18 cellular contexts compared by ENCODE assay signal in the genomic region with DNA sequence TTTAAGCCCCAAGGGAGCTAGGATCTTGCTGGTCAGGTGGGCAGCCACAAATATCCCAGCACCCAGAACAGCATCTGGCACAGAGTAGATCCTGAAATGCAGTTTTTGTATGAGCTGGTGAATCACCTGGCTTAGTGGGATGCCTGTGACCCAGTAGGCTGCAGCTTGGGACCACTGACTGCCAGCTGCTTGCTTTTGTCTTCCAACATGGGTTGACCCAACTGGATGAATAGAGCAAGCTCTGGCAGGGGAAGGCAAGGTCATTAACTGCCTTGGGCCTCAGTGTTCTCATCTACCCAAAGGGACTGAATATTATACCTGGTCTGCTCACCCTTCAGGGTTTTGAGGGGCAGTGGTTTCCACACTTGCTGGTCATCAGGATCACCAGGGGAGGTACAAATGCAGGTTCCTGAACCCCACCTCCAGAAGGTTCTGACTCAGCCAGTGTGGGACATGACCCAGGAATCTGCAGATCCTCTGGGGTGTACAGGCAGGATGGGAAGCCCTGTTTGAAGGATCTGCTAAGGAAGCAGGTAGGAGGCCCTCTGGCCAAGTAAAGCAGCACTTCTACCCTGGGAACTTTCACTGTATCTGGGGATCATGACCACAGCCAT. TPM values are rescaled to one million over a fixed set of nuclear protein-coding genes. Genes with fewer than 3 reads are reported as not detected.
DNase-seq lines count a peak whose midpoint lies in the region; ATAC-seq and TF ChIP-seq lines count a peak whose summit lies in the region.
"Had no signal": no experiment of that assay in that cellular context is flagged by ENCODE, and none has a peak within 500 bp of the region (broad histone marks: within the 10 kb centered on the region; RNA-seq: fewer than 3 reads in every experiment).

No MANE protein-coding gene starts in this region.

- TF ChIP-seq POLR2A in sigmoid colon (IDR thresholded peaks at IDR 0.05): no peak

- H3K4me1 ChIP-seq in Karpas-422 (ENCODE audit: low read length) (no peaks in the 10 kb centered on the region), sigmoid colon (no peaks in the 10 kb centered on the region)
- peaks cover 11% of the 10 kb centered on the region for H3K4me1 ChIP-seq in CD4-positive, alpha-beta memory T cell (ENCODE audit: insufficient read depth, low read length)

- POLR2A ChIA-PET in activated CD8-positive, alpha-beta T cell treated with anti-CD3 and anti-CD28 coated beads, Interleukin-2, amount 10 ng/mL, durations not matched to agents 7 days and 5 days (lab: Charles Lee): no interaction called here
- POLR2A ChIA-PET in activated CD8-positive, alpha-beta T cell treated with anti-CD3 and anti-CD28 coated beads for 36 hours (lab: Charles Lee): no interaction called here
- POLR2A ChIA-PET in CD4-positive, alpha-beta memory T cell (lab: Charles Lee; ENCODE audit: partially characterized antibody): no interaction called here

- no peak overlapping the region for H2AFZ ChIP-seq in Karpas-422 (ENCODE audit: low read length)

- CTCF ChIA-PET in activated CD8-positive, alpha-beta T cell treated with anti-CD3 and anti-CD28 coated beads, Interleukin-2, amount 10 ng/mL, durations not matched to agents 7 days and 5 days (lab: Charles Lee): interaction anchor here (1.8 kb wide), 1 partner anchor 70 kb away, joined by 8 read pairs; no protein-coding TSS in a partner anchor
- CTCF ChIA-PET in activated CD8-positive, alpha-beta T cell treated with anti-CD3 and anti-CD28 coated beads for 36 hours (lab: Charles Lee): no interaction called here
- CTCF ChIA-PET in CD4-positive, alpha-beta memory T cell (lab: Charles Lee; ENCODE audit: partially characterized antibody): no interaction called here

- H3K9me3 Mint-ChIP-seq in activated CD8-positive, alpha-beta T cell treated with anti-CD3 and anti-CD28 coated beads, Interleukin-2, amount 10 ng/mL, durations not matched to agents 7 days and 5 days (ENCODE audit: insufficient read depth): no peaks in the 10 kb centered on the region
- H3K9me3 Mint-ChIP-seq in activated CD8-positive, alpha-beta T cell treated with anti-CD3 and anti-CD28 coated beads for 36 hours: no peaks in the 10 kb centered on the region
- H3K9me3 Mint-ChIP-seq in CD4-positive, alpha-beta memory T cell: no peaks in the 10 kb centered on the region
- H3K9me3 Mint-ChIP-seq: HFFc6 had no signal

- H3K27me3 Mint-ChIP-seq in activated CD8-positive, alpha-beta T cell treated with anti-CD3 and anti-CD28 coated beads, Interleukin-2, amount 10 ng/mL, durations not matched to agents 7 days and 5 days (ENCODE audit: low read depth): no peaks in the 10 kb centered on the region
- no peaks in the 10 kb centered on the region for H3K27me3 Mint-ChIP-seq in activated CD8-positive, alpha-beta T cell treated with anti-CD3 and anti-CD28 coated beads for 36 hours
- H3K27me3 Mint-ChIP-seq in CD4-positive, alpha-beta memory T cell: no peaks in the 10 kb centered on the region

- H4K20me1 ChIP-seq in Karpas-422 (ENCODE audit: insufficient read depth, low read depth, low read length): no peaks in the 10 kb centered on the region
- H4K20me1 ChIP-seq: BLaER1 treated with 17β-estradiol and CSF1 and Interleukin-3, amounts not matched to agents 10 nM and 100 nM had no signal

- H3K36me3 ChIP-seq in Karpas-422 (ENCODE audit: insufficient read depth, low read length) (no peaks in the 10 kb centered on the region), sigmoid colon (no peaks in the 10 kb centered on the region)
- H3K36me3 ChIP-seq in CD4-positive, alpha-beta memory T cell (ENCODE audit: insufficient read depth, low read length): no peaks in the 10 kb centered on the region
- H3K36me3 ChIP-seq: BLaER1 treated with 17β-estradiol and CSF1 and Interleukin-3, amounts not matched to agents 10 nM and 100 nM had no signal

- H3K9ac ChIP-seq in Karpas-422 (ENCODE audit: low read length): no peak overlapping the region
- H3K9ac ChIP-seq: BLaER1 treated with 17β-estradiol and CSF1 and Interleukin-3, amounts not matched to agents 10 nM and 100 nM had no signal

- H3K4me3 ChIP-seq in Karpas-422 (ENCODE audit: low read length): no peak overlapping the region
- no peak overlapping the region for H3K4me3 ChIP-seq in sigmoid colon
- no peak overlapping the region for H3K4me3 ChIP-seq in CD4-positive, alpha-beta memory T cell (ENCODE audit: low read length in 2 of 2)
- H3K4me3 ChIP-seq: BLaER1 treated with 17β-estradiol and CSF1 and Interleukin-3, amounts not matched to agents 10 nM and 100 nM had no signal

- H3K4me2 ChIP-seq in Karpas-422 (ENCODE audit: low read depth, low read length, poor library complexity, severe bottlenecking): no peak overlapping the region
- H3K4me2 ChIP-seq: BLaER1 treated with 17β-estradiol and CSF1 and Interleukin-3, amounts not matched to agents 10 nM and 100 nM had no signal

- no peaks in the 10 kb centered on the region for H3K27me3 ChIP-seq in Karpas-422 (ENCODE audit: low read length)
- no peaks in the 10 kb centered on the region for H3K27me3 ChIP-seq in sigmoid colon
- no peaks in the 10 kb centered on the region for H3K27me3 ChIP-seq in CD4-positive, alpha-beta memory T cell (ENCODE audit: insufficient read depth, low read length)
- H3K27me3 ChIP-seq: BLaER1 treated with 17β-estradiol and CSF1 and Interleukin-3, amounts not matched to agents 10 nM and 100 nM had no signal

- H3K4me1 Mint-ChIP-seq in activated CD8-positive, alpha-beta T cell treated with anti-CD3 and anti-CD28 coated beads, Interleukin-2, amount 10 ng/mL, durations not matched to agents 7 days and 5 days (ENCODE audit: low read depth): peaks cover 22% of the 10 kb centered on the region
- peaks cover 8% of the 10 kb centered on the region for H3K4me1 Mint-ChIP-seq in activated CD8-positive, alpha-beta T cell treated with anti-CD3 and anti-CD28 coated beads for 36 hours (ENCODE audit: low read depth)
- H3K4me1 Mint-ChIP-seq in CD4-positive, alpha-beta memory T cell: peaks cover 8 to 13% (median 11%) of the 10 kb centered on the region in 4 donors

- no peak for TF ChIP-seq EP300 in sigmoid colon (IDR thresholded peaks at IDR 0.05)

- no peaks in the 10 kb centered on the region for H3K79me2 ChIP-seq in Karpas-422 (ENCODE audit: low read length)

- no peaks in the 10 kb centered on the region for H3K36me3 Mint-ChIP-seq in activated CD8-positive, alpha-beta T cell treated with anti-CD3 and anti-CD28 coated beads, Interleukin-2, amount 10 ng/mL, durations not matched to agents 7 days and 5 days (ENCODE audit: low read depth)
- H3K36me3 Mint-ChIP-seq in activated CD8-positive, alpha-beta T cell treated with anti-CD3 and anti-CD28 coated beads for 36 hours (ENCODE audit: low read depth): no peaks in the 10 kb centered on the region
- H3K36me3 Mint-ChIP-seq in CD4-positive, alpha-beta memory T cell: no peaks in the 10 kb centered on the region

- H3K27ac ChIP-seq in Karpas-422 (ENCODE audit: low read length): no peak overlapping the region
- H3K27ac ChIP-seq in sigmoid colon: no peak overlapping the region
- H3K27ac ChIP-seq in CD4-positive, alpha-beta memory T cell (ENCODE audit: low read depth, low read length): no peak overlapping the region
- H3K27ac ChIP-seq: BLaER1 treated with 17β-estradiol and CSF1 and Interleukin-3, amounts not matched to agents 10 nM and 100 nM had no signal

- DNase-seq in activated CD8-positive, alpha-beta T cell treated with anti-CD3 and anti-CD28 coated beads, Interleukin-2, amount 10 ng/mL, durations not matched to agents 7 days and 5 days: peak; percentile 8
- DNase-seq in activated CD8-positive, alpha-beta T cell treated with anti-CD3 and anti-CD28 coated beads for 36 hours: no peak
- DNase-seq in Karpas-422: peak; percentile 9
- DNase-seq in islet precursor cell: peak; percentile 28
- peak; percentile 24 for DNase-seq in sigmoid colon
- no peak for DNase-seq in occipital lobe (lab: John Stamatoyannopoulos, UW)
- DNase-seq in CD4-positive, alpha-beta memory T cell: no peak
- DNase-seq: DMS 273 treated with DMSO at 0.1 percent for 48 hours; HFFc6; KBM-7; NCI-H1092; NCI-H187; NCI-H69; NK-92 treated with Interleukin-12 subunit alpha and Interleukin-12 subunit beta, amount 100 ng/mL, for 24 hours; OCI-M1; RPMI8226 had no signal

- TF ChIP-seq CTCF in activated CD8-positive, alpha-beta T cell treated with anti-CD3 and anti-CD28 coated beads for 36 hours (IDR thresholded peaks at IDR 0.05): no peak
- TF ChIP-seq CTCF in sigmoid colon (IDR thresholded peaks at IDR 0.05): no peak

- intact Hi-C loops in activated CD8-positive, alpha-beta T cell treated with anti-CD3 and anti-CD28 coated beads for 36 hours (cut with micrococcal nuclease): no loop called here
- intact Hi-C loops in sigmoid colon (cut with DNase I): no loop called here
- intact Hi-C loops in CD4-positive, alpha-beta memory T cell (cut with micrococcal nuclease): no loop called here

- no peaks in the 10 kb centered on the region for H3K9me3 ChIP-seq in Karpas-422 (ENCODE audit: low read length)
- H3K9me3 ChIP-seq in sigmoid colon: no peaks in the 10 kb centered on the region
- no peaks in the 10 kb centered on the region for H3K9me3 ChIP-seq in CD4-positive, alpha-beta memory T cell (ENCODE audit: control insufficient read depth in 1 of 2, low read length in 2 of 2)
- H3K9me3 ChIP-seq: BLaER1 treated with 17β-estradiol and CSF1 and Interleukin-3, amounts not matched to agents 10 nM and 100 nM had no signal

- no peaks in the 10 kb centered on the region for H3K9me2 ChIP-seq in Karpas-422 (replicated peaks; ENCODE audit: insufficient read depth, low read length)

- H3K27ac Mint-ChIP-seq in activated CD8-positive, alpha-beta T cell treated with anti-CD3 and anti-CD28 coated beads, Interleukin-2, amount 10 ng/mL, durations not matched to agents 7 days and 5 days: no peak overlapping the region
- H3K27ac Mint-ChIP-seq in activated CD8-positive, alpha-beta T cell treated with anti-CD3 and anti-CD28 coated beads for 36 hours: no peak overlapping the region
- no peak overlapping the region for H3K27ac Mint-ChIP-seq in CD4-positive, alpha-beta memory T cell
- H3K27ac Mint-ChIP-seq: HFFc6 had no signal

- no peak overlapping the region for H3K4me3 Mint-ChIP-seq in activated CD8-positive, alpha-beta T cell treated with anti-CD3 and anti-CD28 coated beads, Interleukin-2, amount 10 ng/mL, durations not matched to agents 7 days and 5 days
- no peak overlapping the region for H3K4me3 Mint-ChIP-seq in activated CD8-positive, alpha-beta T cell treated with anti-CD3 and anti-CD28 coated beads for 36 hours
- H3K4me3 Mint-ChIP-seq in CD4-positive, alpha-beta memory T cell: no peak overlapping the region
- H3K4me3 Mint-ChIP-seq: HFFc6 had no signal

- ATAC-seq in activated CD8-positive, alpha-beta T cell treated with anti-CD3 and anti-CD28 coated beads, Interleukin-2, amount 10 ng/mL, durations not matched to agents 7 days and 5 days: no peak
- no peak for ATAC-seq in activated CD8-positive, alpha-beta T cell treated with anti-CD3 and anti-CD28 coated beads for 36 hours
- no peak for ATAC-seq in GM21717 (IDR thresholded peaks at IDR 0.05; ENCODE audit: unreplicated experiment)

RNA-seq across cellular contexts. Expression of a gene that starts 55.4 kb away (rescaled TPM):
- under 1 TPM; 0.18 to 0.39 TPM for total RNA-seq in activated CD8-positive, alpha-beta T cell treated with anti-CD3 and anti-CD28 coated beads, Interleukin-2, amount 10 ng/mL, durations not matched to agents 7 days and 5 days
- 1 to 10 TPM; 1.7 to 3.6 TPM for total RNA-seq in activated CD8-positive, alpha-beta T cell treated with anti-CD3 and anti-CD28 coated beads for 36 hours
- total RNA-seq in Karpas-422 (2014; rRNA removed; shearing (Covaris generic); ENCODE audit: low replicate concordance): not detected in 2 replicates
- total RNA-seq in sigmoid colon (1 to 10 TPM in 3 of 4 donors, under 1 TPM in 1; 0.95 to 6.1 (median 2.7) TPM), occipital lobe (0.62 TPM)
- polyA plus RNA-seq in sigmoid colon: 1 to 10 TPM in 1 of 3 donors, under 1 TPM in 2; 0.71 to 2.4 (median 0.92) TPM
- not detected for total RNA-seq in CD4-positive, alpha-beta memory T cell
- polyA plus RNA-seq in CD4-positive, alpha-beta memory T cell: not detected

Comparison
In these comparisons a context has a peak if more than half of its experiments do, and no peak if none do; other contexts are left out.
1. DNase-seq: peak in activated CD8-positive, alpha-beta T cell treated with anti-CD3 and anti-CD28 coated beads, Interleukin-2, amount 10 ng/mL, durations not matched to agents 7 days and 5 days (single experiment), Karpas-422 (single experiment), islet precursor cell (single experiment) and sigmoid colon (single experiment); none in activated CD8-positive, alpha-beta T cell treated with anti-CD3 and anti-CD28 coated beads for 36 hours (single experiment), occipital lobe (single experiment) and CD4-positive, alpha-beta memory T cell (0 of 5).